10 cellular contexts compared by ENCODE assay signal in the genomic region with DNA sequence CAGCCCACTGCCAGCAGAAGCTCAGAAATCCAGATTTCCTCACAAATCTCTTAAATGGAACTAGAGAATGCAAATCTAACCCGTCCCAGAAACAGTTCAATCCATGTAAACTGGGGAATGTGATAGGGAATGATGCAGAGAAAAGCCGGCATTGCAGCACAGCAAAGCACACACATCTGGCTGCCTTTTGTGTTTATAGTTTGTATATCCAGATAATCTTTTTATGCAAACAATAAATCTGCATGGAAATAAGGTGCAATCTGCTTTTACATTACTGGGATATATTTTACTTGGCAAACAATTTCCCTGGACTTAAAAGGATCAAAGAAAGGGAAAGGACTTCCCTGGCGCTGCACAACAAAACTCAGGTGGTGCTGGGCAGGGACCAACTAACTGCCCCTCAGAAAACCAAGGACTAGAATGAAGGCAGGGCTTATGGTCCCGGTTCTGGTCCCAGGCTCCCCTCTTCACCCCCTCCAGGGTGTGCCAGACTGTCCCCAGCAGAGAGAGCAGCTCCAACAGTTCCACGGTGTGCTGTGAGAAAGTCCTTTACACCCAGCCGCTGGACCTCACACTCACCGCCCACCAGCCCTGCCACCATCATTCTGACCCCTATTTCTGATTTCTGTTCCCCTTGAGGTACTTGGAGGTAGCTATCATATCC. TPM values are rescaled to one million over a fixed set of nuclear protein-coding genes. Genes with fewer than 3 reads are reported as not detected.
DNase-seq lines count a peak whose midpoint lies in the region; ATAC-seq and TF ChIP-seq lines count a peak whose summit lies in the region.
"Had no signal": no experiment of that assay in that cellular context is flagged by ENCODE, and none has a peak within 500 bp of the region (broad histone marks: within the 10 kb centered on the region; RNA-seq: fewer than 3 reads in every experiment).

No MANE protein-coding gene starts in this region.

- no peaks in the 10 kb centered on the region for H3K9me3 Mint-ChIP-seq in nephron
- H3K9me3 Mint-ChIP-seq: T-helper 1 cell treated with Interleukin-12 subunit alpha and Interleukin-12 subunit beta and Interleukin-4 antibody, amounts not matched to agents 30 μg/mL and 1 μg/mL, for 36 hours had no signal

- no peak for TF ChIP-seq POLR2A in uterus (IDR thresholded peaks at IDR 0.05)

- H3K36me3 ChIP-seq in esophagus (ENCODE audit: control insufficient read depth in 2 of 2, insufficient read depth in 2 of 2, low read length in 1 of 2) = peaks cover 0 to 3% of the 10 kb centered on the region in 2 donors
- H3K36me3 ChIP-seq in uterus = no peaks in the 10 kb centered on the region

- peak overlapping the region; percentile 89 to 96 (median 89) for H3K27ac Mint-ChIP-seq in nephron
- H3K27ac Mint-ChIP-seq: T-helper 1 cell treated with Interleukin-12 subunit alpha and Interleukin-12 subunit beta and Interleukin-4 antibody, amounts not matched to agents 30 μg/mL and 1 μg/mL, for 36 hours had no signal

- no peaks in the 10 kb centered on the region for H3K36me3 Mint-ChIP-seq in nephron (ENCODE audit: low read depth)

- H3K27me3 ChIP-seq in esophagus (ENCODE audit: control insufficient read depth in 1 of 2, insufficient read depth in 2 of 2, low read length in 2 of 2) (no peaks in the 10 kb centered on the region), uterus (no peaks in the 10 kb centered on the region)
- H3K27me3 ChIP-seq: foreskin keratinocyte had no signal

- H3K27me3 Mint-ChIP-seq in nephron (ENCODE audit: low read depth) = peaks cover 12% of the 10 kb centered on the region

- H3K4me1 Mint-ChIP-seq in nephron = peaks cover 49% of the 10 kb centered on the region

- no peak for ATAC-seq in left ventricle myocardium superior
- no peak for ATAC-seq in GM19452 (IDR thresholded peaks at IDR 0.05; ENCODE audit: unreplicated experiment)
- no peak for ATAC-seq in GM18870 (IDR thresholded peaks at IDR 0.05; ENCODE audit: unreplicated experiment)

- peak overlapping the region; percentile 86 to 88 for H3K27ac ChIP-seq in esophagus (ENCODE audit: low read depth in 2 of 2, low read length in 1 of 2)
- H3K27ac ChIP-seq in uterus = peak overlapping the region; percentile 95

- H3K4me1 ChIP-seq in esophagus (ENCODE audit: control insufficient read depth in 2 of 2, insufficient read depth in 2 of 2, low read length in 1 of 2) (peaks cover 0 to 19% of the 10 kb centered on the region in 2 donors), uterus (peaks cover 10 to 37% of the 10 kb centered on the region in 2 donors)

- H3K4me3 Mint-ChIP-seq in nephron = peak overlapping the region; percentile 87 to 93 (median 92)
- H3K4me3 Mint-ChIP-seq: T-helper 1 cell treated with Interleukin-12 subunit alpha and Interleukin-12 subunit beta and Interleukin-4 antibody, amounts not matched to agents 30 μg/mL and 1 μg/mL, for 36 hours had no signal

- 48 to 50% methylated on average over 7 of the region's 7 CpGs for WGBS in esophagus, 2 donors

- intact Hi-C loops in cardiac septum (cut with DNase I) = loop anchor here (2.0 to 10.0 kb wide), 2 partner anchors 242 to 406 kb away; no protein-coding TSS in a partner anchor
- intact Hi-C loops in left ventricle myocardium superior (cut with micrococcal nuclease) = loop anchor here (10.0 kb wide), 1 partner anchor 136 kb away; no protein-coding TSS in a partner anchor
- intact Hi-C loops in uterus (cut with DNase I; ENCODE audit: low total_unique reads) = loop anchor here (10.0 kb wide), 1 partner anchor 76 kb away; no protein-coding TSS in a partner anchor

- peak; percentile 62 for DNase-seq in cardiac septum (ENCODE audit: low spot score)
- DNase-seq in left ventricle myocardium superior = no peak
- no peak for DNase-seq in uterus
- no peak for DNase-seq in HK-2 (ENCODE audit: unreplicated experiment)

- H3K4me3 ChIP-seq in esophagus (ENCODE audit: low read depth in 1 of 2, low read length in 2 of 2) (peak overlapping the region in 1 of 2 donors; percentile 62), uterus (peak overlapping the region in 1 of 2 donors; percentile 87)

- TF ChIP-seq CTCF in nephron (IDR thresholded peaks at IDR 0.05; ENCODE audit: unreplicated experiment in 3 of 3) (no peak), uterus (IDR thresholded peaks at IDR 0.05) (no peak)

- no peaks in the 10 kb centered on the region for H3K9me3 ChIP-seq in esophagus (ENCODE audit: control insufficient read depth in 2 of 2, insufficient read depth in 1 of 2, low read depth in 1 of 2, low read length in 1 of 2)
- no peaks in the 10 kb centered on the region for H3K9me3 ChIP-seq in uterus

RNA-seq across cellular contexts. Expression of a gene that starts 2.7 kb away (rescaled TPM):
- total RNA-seq in cardiac septum = 31.7 TPM
- 25.0 TPM for total RNA-seq in left ventricle myocardium superior
- polyA plus RNA-seq in esophagus = 10 to 100 TPM; 10.0 to 13.1 TPM
- 10 to 100 TPM; 15.6 to 42.4 (median 31.0) TPM for total RNA-seq in uterus
